In the genomic region with DNA sequence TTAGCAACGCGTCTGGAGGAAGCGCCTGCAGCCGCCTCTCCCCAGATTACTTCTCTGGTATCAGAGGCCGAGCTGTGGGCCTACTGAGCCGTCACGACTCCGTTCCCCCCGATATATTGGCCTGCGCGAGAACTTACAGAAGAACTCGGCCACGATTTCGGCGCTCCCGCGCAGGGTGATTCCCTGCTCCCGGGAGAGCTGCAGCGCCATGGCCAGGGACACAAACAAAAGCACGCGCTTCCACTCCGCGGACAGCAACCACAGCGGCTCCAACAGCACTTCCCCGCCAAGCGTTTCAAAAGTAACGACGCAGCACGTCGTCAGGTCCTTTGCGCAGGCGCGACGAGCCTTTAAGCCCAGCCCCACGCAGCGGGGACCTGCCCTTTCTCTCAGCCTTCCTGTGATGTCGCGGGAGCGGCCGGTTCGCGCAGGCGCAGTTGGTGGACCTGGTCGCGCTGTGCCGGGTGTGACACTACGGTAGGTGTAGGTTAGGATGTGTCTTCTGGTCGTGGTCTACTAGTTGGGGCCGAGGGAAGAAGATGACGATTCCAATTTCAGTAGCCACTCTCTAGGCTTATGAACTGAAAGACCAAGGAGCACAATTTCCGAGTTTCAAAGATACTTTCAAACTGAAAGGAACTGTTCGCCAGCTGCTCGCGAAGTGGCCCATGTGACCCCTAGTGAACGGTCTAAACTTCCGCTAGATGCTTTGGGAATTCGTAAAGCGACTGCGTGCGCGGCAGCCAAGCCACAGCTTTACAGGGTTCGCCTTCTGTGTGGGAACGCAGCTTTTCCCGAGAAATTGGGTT, we compare ENCODE assay signal across 8 cellular contexts. TPM values are rescaled to one million over a fixed set of nuclear protein-coding genes. Genes with fewer than 3 reads are reported as not detected.
A peak's percentile ranks its signal among the peaks of the same experiment; 100 is the strongest.
DNase-seq lines count a peak whose midpoint lies in the region; ATAC-seq, FAIRE-seq and TF ChIP-seq lines count a peak whose summit lies in the region.

A gene (minus strand): TSS at position 324 of the 809 bp plus-strand sequence. CDS start 114 bp downstream, at position 210.

- peak; percentile 76 for TF ChIP-seq POLR2A in H54 (IDR thresholded peaks at IDR 0.05; ENCODE audit: low read depth, low read length)
- TF ChIP-seq POLR2A in Raji (IDR thresholded peaks at IDR 0.05; ENCODE audit: insufficient read depth, low read depth, low read length): peak; percentile 89

- peak within 1 kb of the TSS; percentile 92 for H3K4me2 ChIP-seq in Loucy (ENCODE audit: low read depth, low read length, poor library complexity, severe bottlenecking)

- peak within 1 kb of the TSS; percentile 90 for H2AFZ ChIP-seq in Loucy (ENCODE audit: low read length)

- H3K9me2 ChIP-seq in Loucy (replicated peaks; ENCODE audit: low read depth, low read length): no peaks in the 10 kb centered on the region

- intact Hi-C loops in natural killer cell (cut with micrococcal nuclease): no loop called here

- DNase-seq in EL: peak; percentile 98
- peak; percentile 52 for DNase-seq in H54 (ENCODE audit: insufficient read length, low spot score)
- peak; percentile 99 for DNase-seq in activated T-helper 9 cell treated with anti-CD3 and anti-CD28 coated beads, Interleukin-2, amount 50 U/mL, for 16 hours (ENCODE audit: low read depth)
- peak; percentile 98 for DNase-seq in fibroblast of peridontal ligament (ENCODE audit: extremely low read depth)
- peak; percentile 97 for DNase-seq in natural killer cell
- peak; percentile 98 for DNase-seq in stimulated activated naive CD4-positive, alpha-beta T cell treated with Interleukin-2 at 50 U/mL for 16 hours (lab: John Stamatoyannopoulos, UW)

- peak within 1 kb of the TSS; percentile 91 for H3K9ac ChIP-seq in Loucy (ENCODE audit: low read depth, low read length, poor library complexity, severe bottlenecking)

- peak within 1 kb of the TSS; percentile 83 for H3K4me3 ChIP-seq in Loucy (ENCODE audit: low read length, poor library complexity, severe bottlenecking)

- no peaks in the 10 kb centered on the region for H3K27me3 Mint-ChIP-seq in natural killer cell (ENCODE audit: low read depth in 2 of 2)

- peaks cover 69% of the 10 kb centered on the region for H3K79me2 ChIP-seq in Loucy (ENCODE audit: insufficient read depth, low read length)

- no peaks in the 10 kb centered on the region for H3F3A ChIP-seq in Loucy (ENCODE audit: low read depth)

- H3K36me3 ChIP-seq in Loucy (ENCODE audit: insufficient read depth, low read length): no peaks in the 10 kb centered on the region

- peaks cover 23 to 24% of the 10 kb centered on the region in 2 donors for H3K4me1 Mint-ChIP-seq in natural killer cell

- no peaks in the 10 kb centered on the region for H3K36me3 Mint-ChIP-seq in natural killer cell

- H3K27me3 ChIP-seq in Loucy (ENCODE audit: insufficient read depth, low read length, poor library complexity, severe bottlenecking): no peaks in the 10 kb centered on the region

- peak within 1 kb of the TSS; percentile 96 for H3K4me3 Mint-ChIP-seq in natural killer cell

- H3K4me1 ChIP-seq in Loucy (ENCODE audit: insufficient read depth, low read length, poor library complexity, severe bottlenecking): peaks cover 56% of the 10 kb centered on the region

- ATAC-seq in natural killer cell: peak; percentile 92 to 97 (median 93)

- TF ChIP-seq CTCF in Loucy (conservative IDR thresholded peaks at IDR 0.05; ENCODE audit: low read length) (no peak), natural killer cell (IDR thresholded peaks at IDR 0.05) (no peak)

- H3K9me3 ChIP-seq in Loucy (ENCODE audit: insufficient read depth, low read depth, low read length): no peaks in the 10 kb centered on the region

- no peaks in the 10 kb centered on the region for H3K9me3 Mint-ChIP-seq in natural killer cell

- peak; percentile 91 for FAIRE-seq in H54 (lab: Jason Lieb, UNC)

- peak within 1 kb of the TSS; percentile 97 for H3K27ac Mint-ChIP-seq in natural killer cell

- H4K20me1 ChIP-seq in Loucy (ENCODE audit: insufficient read depth, low read length, poor library complexity, severe bottlenecking): peaks cover 46% of the 10 kb centered on the region

RNA-seq across cellular contexts. Expression of the gene that starts here (rescaled TPM):
- total RNA-seq in natural killer cell: 1 to 10 TPM; 1.5 to 4.1 (median 2.6) TPM

Comparison
In these comparisons a context has a peak if more than half of its experiments do, and no peak if none do; other contexts are left out.
1. Peak in every context shown above with its lines: DNase-seq, ATAC-seq and H3K4me3 ChIP-seq.